In the genomic region with DNA sequence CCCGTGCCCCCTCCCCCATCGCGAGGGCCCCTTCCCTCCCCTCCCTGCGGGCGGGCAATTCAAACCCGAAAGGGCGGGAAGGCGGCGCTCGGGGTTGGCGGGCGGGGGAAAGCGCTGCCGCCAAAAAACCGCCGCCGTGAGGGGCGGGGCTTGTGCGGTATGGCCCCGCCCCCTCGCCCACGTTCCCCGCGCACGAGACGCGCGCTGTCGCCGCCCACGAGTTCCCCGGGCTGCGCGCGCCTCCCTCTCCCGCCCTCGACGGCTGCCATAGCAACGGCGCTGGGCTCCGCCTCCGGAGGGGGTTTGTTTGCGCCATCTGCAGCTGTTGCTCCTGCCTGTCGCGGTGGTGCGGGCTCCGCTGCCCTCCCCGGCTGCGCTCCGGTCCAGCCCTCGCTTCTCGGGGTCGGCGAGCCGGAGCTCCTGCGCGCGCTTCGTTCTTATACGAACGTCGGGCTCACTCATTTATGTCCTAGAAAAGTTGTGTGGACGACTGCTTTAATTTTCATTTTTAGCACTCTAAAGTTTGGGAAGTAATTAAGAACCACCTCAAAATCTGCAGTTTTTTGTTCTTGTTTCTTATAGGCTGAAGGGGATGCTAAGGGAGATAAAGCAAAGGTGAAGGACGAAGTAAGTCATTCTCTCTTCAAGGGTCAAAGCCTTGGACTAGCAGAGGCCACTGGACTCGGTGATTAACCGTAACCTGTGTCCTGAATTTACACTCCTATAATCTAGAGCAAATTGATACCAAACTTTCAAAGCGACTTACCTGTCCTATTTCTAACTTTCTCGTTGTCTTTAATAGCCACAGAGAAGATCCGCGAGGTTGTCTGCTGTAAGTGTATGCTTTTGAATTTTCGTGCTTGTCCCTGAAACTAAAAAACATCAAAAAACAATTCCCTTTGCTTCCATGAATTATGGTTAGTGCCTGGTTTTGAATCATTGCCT, we compare ENCODE assay signal across 1 cellular context.
TF ChIP-seq lines count a peak whose summit lies in the region.

No MANE protein-coding gene starts in this region.

TF ChIP-seq in K562, 482 proteins besides CTCF, POLR2A, EP300 and RAD21 (continues in another document):
- TF ChIP-seq CBFA2T2 (conservative IDR thresholded peaks at IDR 0.05) (no peak), ELF1 (tag; IDR thresholded peaks at IDR 0.05) (0 out of 2 replicates have a peak, but pooled peaks have one; percentile 31), GABPB1 (CRISPR knock-in tag; IDR thresholded peaks at IDR 0.05) (peak; percentile 60; the same call in 1 of the 2 replicates), ILK (tag; IDR thresholded peaks at IDR 0.05; ENCODE audit: borderline replicate concordance, low read depth) (0 out of 2 replicates have a peak, but pooled peaks have one; percentile 18), CXXC5 (CRISPR knock-in tag; IDR thresholded peaks at IDR 0.05) (peak; percentile 99), PRPF4 (IDR thresholded peaks at IDR 0.05; ENCODE audit: insufficient read depth, low read depth, low read length, poor library complexity, severe bottlenecking) (peak; percentile 62), SMAD1 (IDR thresholded peaks at IDR 0.05; ENCODE audit: low read depth, low read length, partially characterized antibody) (peak; percentile 39), ETV6 (IDR thresholded peaks at IDR 0.05; ENCODE audit: borderline replicate concordance in 1 of 2, low read depth in 2 of 2, low read length in 1 of 2) (no peak), ETV6 (CRISPR knock-in tag; IDR thresholded peaks at IDR 0.05; ENCODE audit: borderline replicate concordance) (no peak), ZBTB7A (IDR thresholded peaks at IDR 0.05; ENCODE audit: borderline replicate concordance, control insufficient read depth, low read depth, low read length) (peak; percentile 38; the same call in 1 of the 2 replicates), KLF13 (tag; IDR thresholded peaks at IDR 0.05; ENCODE audit: borderline replicate concordance, low read depth) (0 out of 2 replicates have a peak, but pooled peaks have one; percentile 48), SIN3A (IDR thresholded peaks at IDR 0.05; ENCODE audit: borderline replicate concordance in 2 of 2, control insufficient read depth in 1 of 2, low read depth in 2 of 2, low read length in 2 of 2) (peak; percentile 99), DDX20 (tag; IDR thresholded peaks at IDR 0.05; ENCODE audit: low read depth) (no peak), RBM34 (IDR thresholded peaks at IDR 0.05; ENCODE audit: borderline replicate concordance, insufficient read depth, low read length) (no peak), OTX1 (CRISPR knock-in tag; IDR thresholded peaks at IDR 0.05) (no peak), CBX1 (IDR thresholded peaks at IDR 0.05; ENCODE audit: low read depth) (no peak), ZNF445 (CRISPR knock-in tag; IDR thresholded peaks at IDR 0.05; ENCODE audit: low read depth) (no peak), FOXM1 (IDR thresholded peaks at IDR 0.05; ENCODE audit: low read depth) (peak; percentile 65), FOXM1 (CRISPR knock-in tag; IDR thresholded peaks at IDR 0.05; ENCODE audit: low read depth) (0 out of 2 replicates have a peak, but pooled peaks have one; percentile 71), SOX6 (IDR thresholded peaks at IDR 0.05) (0 out of 2 replicates have a peak, but pooled peaks have one; percentile 19), POLR2H (tag; IDR thresholded peaks at IDR 0.05; ENCODE audit: low read depth) (peak; percentile 86), NFYB (IDR thresholded peaks at IDR 0.05; ENCODE audit: extremely low read depth, insufficient read length) (no peak), ZNF717 (CRISPR knock-in tag; IDR thresholded peaks at IDR 0.05) (no peak), HDAC3 (IDR thresholded peaks at IDR 0.05; ENCODE audit: borderline replicate concordance, partially characterized antibody) (no peak), ZNF695 (CRISPR knock-in tag; IDR thresholded peaks at IDR 0.05) (no peak), BRCA1 (IDR thresholded peaks at IDR 0.05) (no peak), BRCA1 (CRISPR knock-in tag; IDR thresholded peaks at IDR 0.05) (no peak), MXI1 (IDR thresholded peaks at IDR 0.05; ENCODE audit: low read depth, low read length) (peak; percentile 95), BMI1 (IDR thresholded peaks at IDR 0.05; ENCODE audit: low read length) (peak; percentile 97), NEUROD1 (IDR thresholded peaks at IDR 0.05; ENCODE audit: borderline replicate concordance, low read depth, low read length, partially characterized antibody) (peak; percentile 91), ZC3H11A (IDR thresholded peaks at IDR 0.05; ENCODE audit: low read depth, low read length) (no peak), ATF7 (IDR thresholded peaks at IDR 0.05) (peak; percentile 66; the same call in 1 of the 2 replicates), POLR2G (IDR thresholded peaks at IDR 0.05; ENCODE audit: low read depth, low read length) (peak; percentile 85), RB1 (IDR thresholded peaks at IDR 0.05; ENCODE audit: low read depth) (peak; percentile 96), GATAD2B (IDR thresholded peaks at IDR 0.05; ENCODE audit: borderline replicate concordance) (0 out of 2 replicates have a peak, but pooled peaks have one; percentile 7), ZNF589 (CRISPR knock-in tag; IDR thresholded peaks at IDR 0.05; ENCODE audit: low read depth) (no peak)
- TF ChIP-seq, protein P1, sequence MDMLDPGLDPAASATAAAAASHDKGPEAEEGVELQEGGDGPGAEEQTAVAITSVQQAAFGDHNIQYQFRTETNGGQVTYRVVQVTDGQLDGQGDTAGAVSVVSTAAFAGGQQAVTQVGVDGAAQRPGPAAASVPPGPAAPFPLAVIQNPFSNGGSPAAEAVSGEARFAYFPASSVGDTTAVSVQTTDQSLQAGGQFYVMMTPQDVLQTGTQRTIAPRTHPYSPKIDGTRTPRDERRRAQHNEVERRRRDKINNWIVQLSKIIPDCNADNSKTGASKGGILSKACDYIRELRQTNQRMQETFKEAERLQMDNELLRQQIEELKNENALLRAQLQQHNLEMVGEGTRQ (CRISPR knock-in tag; IDR thresholded peaks at IDR 0.05) = 0 out of 2 replicates have a peak, but pooled peaks have one; percentile 10
- TF ChIP-seq, protein P2, sequence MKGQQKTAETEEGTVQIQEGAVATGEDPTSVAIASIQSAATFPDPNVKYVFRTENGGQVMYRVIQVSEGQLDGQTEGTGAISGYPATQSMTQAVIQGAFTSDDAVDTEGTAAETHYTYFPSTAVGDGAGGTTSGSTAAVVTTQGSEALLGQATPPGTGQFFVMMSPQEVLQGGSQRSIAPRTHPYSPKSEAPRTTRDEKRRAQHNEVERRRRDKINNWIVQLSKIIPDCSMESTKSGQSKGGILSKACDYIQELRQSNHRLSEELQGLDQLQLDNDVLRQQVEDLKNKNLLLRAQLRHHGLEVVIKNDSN (CRISPR knock-in tag; IDR thresholded peaks at IDR 0.05) = peak; percentile 67
- TF ChIP-seq, protein P3, sequence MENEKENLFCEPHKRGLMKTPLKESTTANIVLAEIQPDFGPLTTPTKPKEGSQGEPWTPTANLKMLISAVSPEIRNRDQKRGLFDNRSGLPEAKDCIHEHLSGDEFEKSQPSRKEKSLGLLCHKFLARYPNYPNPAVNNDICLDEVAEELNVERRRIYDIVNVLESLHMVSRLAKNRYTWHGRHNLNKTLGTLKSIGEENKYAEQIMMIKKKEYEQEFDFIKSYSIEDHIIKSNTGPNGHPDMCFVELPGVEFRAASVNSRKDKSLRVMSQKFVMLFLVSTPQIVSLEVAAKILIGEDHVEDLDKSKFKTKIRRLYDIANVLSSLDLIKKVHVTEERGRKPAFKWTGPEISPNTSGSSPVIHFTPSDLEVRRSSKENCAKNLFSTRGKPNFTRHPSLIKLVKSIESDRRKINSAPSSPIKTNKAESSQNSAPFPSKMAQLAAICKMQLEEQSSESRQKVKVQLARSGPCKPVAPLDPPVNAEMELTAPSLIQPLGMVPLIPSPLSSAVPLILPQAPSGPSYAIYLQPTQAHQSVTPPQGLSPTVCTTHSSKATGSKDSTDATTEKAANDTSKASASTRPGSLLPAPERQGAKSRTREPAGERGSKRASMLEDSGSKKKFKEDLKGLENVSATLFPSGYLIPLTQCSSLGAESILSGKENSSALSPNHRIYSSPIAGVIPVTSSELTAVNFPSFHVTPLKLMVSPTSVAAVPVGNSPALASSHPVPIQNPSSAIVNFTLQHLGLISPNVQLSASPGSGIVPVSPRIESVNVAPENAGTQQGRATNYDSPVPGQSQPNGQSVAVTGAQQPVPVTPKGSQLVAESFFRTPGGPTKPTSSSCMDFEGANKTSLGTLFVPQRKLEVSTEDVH (IDR thresholded peaks at IDR 0.05; ENCODE audit: low read depth, partially characterized antibody) = peak; percentile 40
- TF ChIP-seq, protein P4, sequence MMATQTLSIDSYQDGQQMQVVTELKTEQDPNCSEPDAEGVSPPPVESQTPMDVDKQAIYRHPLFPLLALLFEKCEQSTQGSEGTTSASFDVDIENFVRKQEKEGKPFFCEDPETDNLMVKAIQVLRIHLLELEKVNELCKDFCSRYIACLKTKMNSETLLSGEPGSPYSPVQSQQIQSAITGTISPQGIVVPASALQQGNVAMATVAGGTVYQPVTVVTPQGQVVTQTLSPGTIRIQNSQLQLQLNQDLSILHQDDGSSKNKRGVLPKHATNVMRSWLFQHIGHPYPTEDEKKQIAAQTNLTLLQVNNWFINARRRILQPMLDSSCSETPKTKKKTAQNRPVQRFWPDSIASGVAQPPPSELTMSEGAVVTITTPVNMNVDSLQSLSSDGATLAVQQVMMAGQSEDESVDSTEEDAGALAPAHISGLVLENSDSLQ (IDR thresholded peaks at IDR 0.05) = peak; percentile 36; the same call in 1 of the 2 replicates
- TF ChIP-seq, protein P5, sequence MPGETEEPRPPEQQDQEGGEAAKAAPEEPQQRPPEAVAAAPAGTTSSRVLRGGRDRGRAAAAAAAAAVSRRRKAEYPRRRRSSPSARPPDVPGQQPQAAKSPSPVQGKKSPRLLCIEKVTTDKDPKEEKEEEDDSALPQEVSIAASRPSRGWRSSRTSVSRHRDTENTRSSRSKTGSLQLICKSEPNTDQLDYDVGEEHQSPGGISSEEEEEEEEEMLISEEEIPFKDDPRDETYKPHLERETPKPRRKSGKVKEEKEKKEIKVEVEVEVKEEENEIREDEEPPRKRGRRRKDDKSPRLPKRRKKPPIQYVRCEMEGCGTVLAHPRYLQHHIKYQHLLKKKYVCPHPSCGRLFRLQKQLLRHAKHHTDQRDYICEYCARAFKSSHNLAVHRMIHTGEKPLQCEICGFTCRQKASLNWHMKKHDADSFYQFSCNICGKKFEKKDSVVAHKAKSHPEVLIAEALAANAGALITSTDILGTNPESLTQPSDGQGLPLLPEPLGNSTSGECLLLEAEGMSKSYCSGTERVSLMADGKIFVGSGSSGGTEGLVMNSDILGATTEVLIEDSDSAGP (CRISPR knock-in tag; IDR thresholded peaks at IDR 0.05) = no peak
- TF ChIP-seq, protein P6, sequence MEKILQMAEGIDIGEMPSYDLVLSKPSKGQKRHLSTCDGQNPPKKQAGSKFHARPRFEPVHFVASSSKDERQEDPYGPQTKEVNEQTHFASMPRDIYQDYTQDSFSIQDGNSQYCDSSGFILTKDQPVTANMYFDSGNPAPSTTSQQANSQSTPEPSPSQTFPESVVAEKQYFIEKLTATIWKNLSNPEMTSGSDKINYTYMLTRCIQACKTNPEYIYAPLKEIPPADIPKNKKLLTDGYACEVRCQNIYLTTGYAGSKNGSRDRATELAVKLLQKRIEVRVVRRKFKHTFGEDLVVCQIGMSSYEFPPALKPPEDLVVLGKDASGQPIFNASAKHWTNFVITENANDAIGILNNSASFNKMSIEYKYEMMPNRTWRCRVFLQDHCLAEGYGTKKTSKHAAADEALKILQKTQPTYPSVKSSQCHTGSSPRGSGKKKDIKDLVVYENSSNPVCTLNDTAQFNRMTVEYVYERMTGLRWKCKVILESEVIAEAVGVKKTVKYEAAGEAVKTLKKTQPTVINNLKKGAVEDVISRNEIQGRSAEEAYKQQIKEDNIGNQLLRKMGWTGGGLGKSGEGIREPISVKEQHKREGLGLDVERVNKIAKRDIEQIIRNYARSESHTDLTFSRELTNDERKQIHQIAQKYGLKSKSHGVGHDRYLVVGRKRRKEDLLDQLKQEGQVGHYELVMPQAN (IDR thresholded peaks at IDR 0.05; ENCODE audit: borderline replicate concordance) = peak; percentile 93
- TF ChIP-seq, protein P7, sequence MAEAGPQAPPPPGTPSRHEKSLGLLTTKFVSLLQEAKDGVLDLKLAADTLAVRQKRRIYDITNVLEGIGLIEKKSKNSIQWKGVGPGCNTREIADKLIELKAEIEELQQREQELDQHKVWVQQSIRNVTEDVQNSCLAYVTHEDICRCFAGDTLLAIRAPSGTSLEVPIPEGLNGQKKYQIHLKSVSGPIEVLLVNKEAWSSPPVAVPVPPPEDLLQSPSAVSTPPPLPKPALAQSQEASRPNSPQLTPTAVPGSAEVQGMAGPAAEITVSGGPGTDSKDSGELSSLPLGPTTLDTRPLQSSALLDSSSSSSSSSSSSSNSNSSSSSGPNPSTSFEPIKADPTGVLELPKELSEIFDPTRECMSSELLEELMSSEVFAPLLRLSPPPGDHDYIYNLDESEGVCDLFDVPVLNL (CRISPR knock-in tag; IDR thresholded peaks at IDR 0.05; ENCODE audit: low read depth) = peak; percentile 86
- TF ChIP-seq, protein P8, sequence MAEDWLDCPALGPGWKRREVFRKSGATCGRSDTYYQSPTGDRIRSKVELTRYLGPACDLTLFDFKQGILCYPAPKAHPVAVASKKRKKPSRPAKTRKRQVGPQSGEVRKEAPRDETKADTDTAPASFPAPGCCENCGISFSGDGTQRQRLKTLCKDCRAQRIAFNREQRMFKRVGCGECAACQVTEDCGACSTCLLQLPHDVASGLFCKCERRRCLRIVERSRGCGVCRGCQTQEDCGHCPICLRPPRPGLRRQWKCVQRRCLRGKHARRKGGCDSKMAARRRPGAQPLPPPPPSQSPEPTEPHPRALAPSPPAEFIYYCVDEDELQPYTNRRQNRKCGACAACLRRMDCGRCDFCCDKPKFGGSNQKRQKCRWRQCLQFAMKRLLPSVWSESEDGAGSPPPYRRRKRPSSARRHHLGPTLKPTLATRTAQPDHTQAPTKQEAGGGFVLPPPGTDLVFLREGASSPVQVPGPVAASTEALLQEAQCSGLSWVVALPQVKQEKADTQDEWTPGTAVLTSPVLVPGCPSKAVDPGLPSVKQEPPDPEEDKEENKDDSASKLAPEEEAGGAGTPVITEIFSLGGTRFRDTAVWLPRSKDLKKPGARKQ (CRISPR knock-in tag; IDR thresholded peaks at IDR 0.05) = no peak
- TF ChIP-seq, protein P9, sequence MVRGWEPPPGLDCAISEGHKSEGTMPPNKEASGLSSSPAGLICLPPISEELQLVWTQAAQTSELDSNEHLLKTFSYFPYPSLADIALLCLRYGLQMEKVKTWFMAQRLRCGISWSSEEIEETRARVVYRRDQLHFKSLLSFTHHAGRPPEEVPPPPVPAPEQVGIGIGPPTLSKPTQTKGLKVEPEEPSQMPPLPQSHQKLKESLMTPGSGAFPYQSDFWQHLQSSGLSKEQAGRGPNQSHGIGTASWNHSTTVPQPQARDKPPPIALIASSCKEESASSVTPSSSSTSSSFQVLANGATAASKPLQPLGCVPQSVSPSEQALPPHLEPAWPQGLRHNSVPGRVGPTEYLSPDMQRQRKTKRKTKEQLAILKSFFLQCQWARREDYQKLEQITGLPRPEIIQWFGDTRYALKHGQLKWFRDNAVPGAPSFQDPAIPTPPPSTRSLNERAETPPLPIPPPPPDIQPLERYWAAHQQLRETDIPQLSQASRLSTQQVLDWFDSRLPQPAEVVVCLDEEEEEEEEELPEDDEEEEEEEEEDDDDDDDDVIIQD (CRISPR knock-in tag; IDR thresholded peaks at IDR 0.05) = no peak
- TF ChIP-seq, protein P10, sequence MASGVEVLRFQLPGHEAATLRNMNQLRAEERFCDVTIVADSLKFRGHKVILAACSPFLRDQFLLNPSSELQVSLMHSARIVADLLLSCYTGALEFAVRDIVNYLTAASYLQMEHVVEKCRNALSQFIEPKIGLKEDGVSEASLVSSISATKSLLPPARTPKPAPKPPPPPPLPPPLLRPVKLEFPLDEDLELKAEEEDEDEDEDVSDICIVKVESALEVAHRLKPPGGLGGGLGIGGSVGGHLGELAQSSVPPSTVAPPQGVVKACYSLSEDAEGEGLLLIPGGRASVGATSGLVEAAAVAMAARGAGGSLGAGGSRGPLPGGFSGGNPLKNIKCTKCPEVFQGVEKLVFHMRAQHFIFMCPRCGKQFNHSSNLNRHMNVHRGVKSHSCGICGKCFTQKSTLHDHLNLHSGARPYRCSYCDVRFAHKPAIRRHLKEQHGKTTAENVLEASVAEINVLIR (CRISPR knock-in tag; IDR thresholded peaks at IDR 0.05) = no peak
